3 cellular contexts compared by ENCODE assay signal in genomic region chr16:72197556-72197955, GRCh38.
TF ChIP-seq lines count a peak whose summit lies in the region.

No MANE protein-coding gene starts in this region.

TF ChIP-seq in SK-N-SH, 30 proteins besides CTCF, POLR2A, EP300 and RAD21 (continued from another document):
- TF ChIP-seq FOXJ3 (CRISPR knock-in tag; IDR thresholded peaks at IDR 0.05) (no peak), POLR2AphosphoS5 (IDR thresholded peaks at IDR 0.05; ENCODE audit: low read depth, low read length) (no peak), USF1 (IDR thresholded peaks at IDR 0.05; ENCODE audit: borderline replicate concordance, low read depth) (no peak)
TF ChIP-seq in SK-N-SH: peak in this region for 0.

TF ChIP-seq in SK-N-SH treated with all-trans-retinoic acid at 6 μM for 48 hours, 23 proteins besides CTCF, POLR2A, EP300 and RAD21:
- TF ChIP-seq PATZ1 (CRISPR knock-in tag; IDR thresholded peaks at IDR 0.05; ENCODE audit: borderline replicate concordance) (no peak), RARB (CRISPR knock-in tag; IDR thresholded peaks at IDR 0.05) (no peak), ZFP3 (CRISPR knock-in tag; IDR thresholded peaks at IDR 0.05) (no peak), ZC3H10 (CRISPR knock-in tag; IDR thresholded peaks at IDR 0.05) (no peak), CSRNP3 (CRISPR knock-in tag; IDR thresholded peaks at IDR 0.05) (no peak), CSDC2 (CRISPR knock-in tag; IDR thresholded peaks at IDR 0.05) (no peak), ZNF70 (CRISPR knock-in tag; IDR thresholded peaks at IDR 0.05) (no peak), ISL1 (CRISPR knock-in tag; IDR thresholded peaks at IDR 0.05) (no peak), ZNF8 (CRISPR knock-in tag; IDR thresholded peaks at IDR 0.05) (no peak), BACH2 (CRISPR knock-in tag; IDR thresholded peaks at IDR 0.05; ENCODE audit: borderline replicate concordance) (no peak), POU6F1 (CRISPR knock-in tag; IDR thresholded peaks at IDR 0.05; ENCODE audit: borderline replicate concordance, low read depth) (no peak), ARNTL (CRISPR knock-in tag; IDR thresholded peaks at IDR 0.05; ENCODE audit: borderline replicate concordance, low read depth) (no peak), ZFP30 (CRISPR knock-in tag; IDR thresholded peaks at IDR 0.05) (no peak), TCF4 (CRISPR knock-in tag; IDR thresholded peaks at IDR 0.05; ENCODE audit: borderline replicate concordance) (no peak), GLIS3 (CRISPR knock-in tag; IDR thresholded peaks at IDR 0.05) (no peak), ESRRG (CRISPR knock-in tag; IDR thresholded peaks at IDR 0.05) (no peak), CREB5 (CRISPR knock-in tag; IDR thresholded peaks at IDR 0.05; ENCODE audit: low read depth) (no peak), SNAI2 (CRISPR knock-in tag; IDR thresholded peaks at IDR 0.05) (no peak), PPARA (CRISPR knock-in tag; IDR thresholded peaks at IDR 0.05; ENCODE audit: borderline replicate concordance) (no peak)
TF ChIP-seq in SK-N-SH treated with all-trans-retinoic acid at 6 μM for 48 hours: peak in this region for 0.

TF ChIP-seq in neural cell, 6 proteins besides CTCF, POLR2A, EP300 and RAD21 (continued from another document):
- no peak for TF ChIP-seq REST (IDR thresholded peaks at IDR 0.05; ENCODE audit: borderline replicate concordance)
- TF ChIP-seq POLR2AphosphoS5 (IDR thresholded peaks at IDR 0.05): no peak
- TF ChIP-seq SMC3 (conservative IDR thresholded peaks at IDR 0.05; ENCODE audit: poor library complexity): no peak
- no peak for TF ChIP-seq MXI1 (conservative IDR thresholded peaks at IDR 0.05; ENCODE audit: poor library complexity, severe bottlenecking)
TF ChIP-seq in neural cell: peak in this region for 0.
